Comparison of ENCODE assay signal across 28 cellular contexts in the genomic region with DNA sequence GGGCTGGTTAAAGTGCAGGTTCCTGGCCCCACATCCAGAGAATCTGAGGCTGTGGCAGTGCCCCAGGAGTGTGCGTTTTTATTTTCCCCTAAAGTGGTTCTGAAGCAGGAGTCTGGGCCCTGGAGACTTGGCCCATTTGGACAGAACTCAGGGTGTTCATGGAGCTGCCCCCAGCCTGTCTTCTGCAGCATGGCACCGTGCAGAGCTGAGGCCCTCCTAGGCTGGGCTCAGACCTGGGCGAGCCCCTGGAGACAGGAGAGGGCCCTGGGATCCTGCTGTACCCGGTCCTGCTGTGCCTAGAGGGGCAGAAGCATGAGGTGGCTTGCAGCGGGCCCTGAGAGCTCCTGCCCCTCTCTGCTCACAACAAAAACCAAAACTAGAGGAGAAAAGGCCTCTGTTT. TPM values are rescaled to one million over a fixed set of nuclear protein-coding genes. Genes with fewer than 3 reads are reported as not detected.
DNase-seq lines count a peak whose midpoint lies in the region; ATAC-seq, FAIRE-seq and TF ChIP-seq lines count a peak whose summit lies in the region.
"Had no signal": no experiment of that assay in that cellular context is flagged by ENCODE, and none has a peak within 500 bp of the region (broad histone marks: within the 10 kb centered on the region; RNA-seq: fewer than 3 reads in every experiment).

No MANE protein-coding gene starts in this region.

- H3K27me3 ChIP-seq in cardiac muscle cell (no peaks in the 10 kb centered on the region), HUES6 (ENCODE audit: control insufficient read depth, insufficient read depth, low read length) (no peaks in the 10 kb centered on the region)
- H3K27me3 ChIP-seq: MG63, SJCRH30 had no signal

- intact Hi-C loops in left cardiac atrium (cut with DNase I): no loop called here
- intact Hi-C loops in kidney (cut with DNase I): no loop called here
- intact Hi-C loops in posterior vena cava (cut with DNase I): no loop called here

- H3K27ac ChIP-seq in cardiac muscle cell (peak overlapping the region; percentile 85), HUES6 (ENCODE audit: low read depth, low read length) (no peak overlapping the region), kidney (ENCODE audit: low read depth in 2 of 2, low read length in 2 of 2) (no peak overlapping the region)
- H3K27ac ChIP-seq: SJCRH30 had no signal

- no peak for DNase-seq in cardiac muscle cell (ENCODE audit: low read depth in 1 of 2, low spot score in 1 of 2)
- DNase-seq in left cardiac atrium: no peak
- DNase-seq in kidney: peak; percentile 48
- DNase-seq in posterior vena cava (ENCODE audit: low spot score): peak; percentile 41
- no peak for DNase-seq in stimulated activated naive CD4-positive, alpha-beta T cell treated with Interleukin-2 at 50 U/mL for 16 hours (lab: John Stamatoyannopoulos, UW)
- DNase-seq in dedifferentiated amniotic fluid mesenchymal stem cell (ENCODE audit: extremely low spot score): no peak
- DNase-seq: AML-193; C1 segment of cervical spinal cord; CD4-positive, alpha-beta memory T cell; COR-L47; H7; HFFc6; IMR-90; KG1; MG63; NCI-H1105 treated with DMSO at 0.1 percent for 48 hours; NCI-H146; NCI-H1930; NCI-H2107; NCI-H524; NCI-H774; SJCRH30 had no signal

- H3K4me1 ChIP-seq in cardiac muscle cell (ENCODE audit: low read depth) (peaks cover 14% of the 10 kb centered on the region), HUES6 (ENCODE audit: control insufficient read depth, insufficient read depth, low read length) (peaks cover 16% of the 10 kb centered on the region), kidney (ENCODE audit: control insufficient read depth in 1 of 2, insufficient read depth in 1 of 2, low read depth in 1 of 2, low read length in 2 of 2) (no peaks in the 10 kb centered on the region)

- no peak for FAIRE-seq in kidney (lab: Jason Lieb, UNC)
- FAIRE-seq: A204.1, G401.6, HTR-8/SVneo, RCC 7860 had no signal

- H3K9ac ChIP-seq in HUES6 (ENCODE audit: low read length) (peak overlapping the region; percentile 16), kidney (ENCODE audit: low read length in 2 of 2) (no peak overlapping the region)

- H3K36me3 ChIP-seq in cardiac muscle cell: no peaks in the 10 kb centered on the region
- H3K36me3 ChIP-seq in HUES6 (ENCODE audit: control insufficient read depth, insufficient read depth, low read length): peaks cover 13% of the 10 kb centered on the region; the same call in 1 of the 2 replicates
- peaks cover 0 to 5% of the 10 kb centered on the region in 2 donors for H3K36me3 ChIP-seq in kidney (ENCODE audit: control insufficient read depth in 1 of 2, insufficient read depth in 2 of 2, low read length in 2 of 2)
- H3K36me3 ChIP-seq: MG63, SJCRH30 had no signal

- ATAC-seq in left cardiac atrium (no peak), HG03280 (IDR thresholded peaks at IDR 0.05; ENCODE audit: unreplicated experiment) (no peak)

- H3K4me3 ChIP-seq in cardiac muscle cell: no peak overlapping the region
- H3K4me3 ChIP-seq in HUES6 (ENCODE audit: low read depth, low read length): no peak overlapping the region
- no peak overlapping the region for H3K4me3 ChIP-seq in kidney (ENCODE audit: low read length in 2 of 2)
- H3K4me3 ChIP-seq: MG63, SJCRH30 had no signal

- TF ChIP-seq CTCF in cardiac muscle cell (IDR thresholded peaks at IDR 0.05; ENCODE audit: low read depth, low read length) (no peak), kidney (IDR thresholded peaks at IDR 0.05; ENCODE audit: borderline replicate concordance, extremely low read depth, insufficient read depth) (no peak)

- H3K9me3 ChIP-seq in cardiac muscle cell (ENCODE audit: low read depth) (no peaks in the 10 kb centered on the region), HUES6 (ENCODE audit: control insufficient read depth, insufficient read depth, low read depth, low read length) (no peaks in the 10 kb centered on the region), kidney (ENCODE audit: control insufficient read depth in 1 of 2, low read length in 2 of 2) (no peaks in the 10 kb centered on the region)
- H3K9me3 ChIP-seq: MG63, SJCRH30 had no signal

RNA-seq across cellular contexts. Expression of gene B3GNT7, which starts 58.8 kb away (rescaled TPM):
- total RNA-seq in cardiac muscle cell (7.7 and 15.8 TPM in 2 replicates), left cardiac atrium (1 to 10 TPM; 4.5 to 8.0 TPM), kidney (9.3 TPM), posterior vena cava (1 to 10 TPM; 5.7 to 7.7 TPM)
- polyA plus RNA-seq in cardiac muscle cell (2.9 and 6.9 TPM in 2 replicates), kidney (ENCODE audit: insufficient read depth, low read depth, low replicate concordance) (2.4 TPM)
- total RNA-seq: CD4-positive, alpha-beta memory T cell had no signal
- polyA plus RNA-seq: CD4-positive, alpha-beta memory T cell had no signal

Comparison
In these comparisons a context has a peak if more than half of its experiments do, and no peak if none do; other contexts are left out.
1. DNase-seq: peak in kidney (single experiment) and posterior vena cava (single experiment); none in cardiac muscle cell (0 of 2), left cardiac atrium (single experiment), stimulated activated naive CD4-positive, alpha-beta T cell treated with Interleukin-2 at 50 U/mL for 16 hours (single experiment) and dedifferentiated amniotic fluid mesenchymal stem cell (single experiment).